8 cellular contexts compared by ENCODE assay signal in the genomic region with DNA sequence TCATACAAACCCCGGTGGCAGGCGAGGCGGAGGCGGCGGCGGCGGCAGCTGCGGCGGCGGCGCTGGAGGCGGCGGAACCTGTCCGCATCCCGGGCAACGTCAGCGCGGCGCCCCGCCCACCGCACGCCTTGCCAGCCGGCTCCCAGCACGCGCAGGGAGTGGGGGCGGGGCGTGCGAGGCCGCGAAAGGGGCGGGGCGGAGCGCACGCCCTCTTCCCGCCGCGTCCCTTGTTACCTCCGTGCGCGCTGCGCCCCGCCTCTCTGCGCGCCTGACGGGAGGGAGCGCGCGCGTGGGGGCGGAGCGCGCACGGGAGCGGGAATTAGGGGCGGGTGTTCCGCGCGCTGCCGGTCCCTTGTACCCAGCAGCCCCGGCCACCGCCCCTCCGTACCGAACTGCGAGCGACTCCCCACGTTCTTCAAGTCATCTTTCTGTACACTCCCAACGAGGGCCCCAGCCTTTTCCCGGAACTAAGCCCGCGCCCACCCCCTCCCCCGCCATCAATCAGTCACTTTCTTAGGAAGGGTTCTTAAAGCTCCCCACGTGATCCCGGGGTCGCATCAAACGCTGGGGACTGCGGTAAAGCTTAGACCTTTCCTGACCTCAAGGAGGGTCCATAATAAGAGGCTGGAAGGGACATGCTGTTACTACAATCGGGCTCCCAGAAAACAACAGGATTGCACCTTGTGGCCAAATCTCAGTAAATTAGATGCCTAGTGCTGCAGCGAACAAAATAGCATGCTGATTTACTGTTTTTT. TPM values are rescaled to one million over a fixed set of nuclear protein-coding genes. Genes with fewer than 3 reads are reported as not detected.
DNase-seq lines count a peak whose midpoint lies in the region; TF ChIP-seq lines count a peak whose summit lies in the region.

A gene with protein sequence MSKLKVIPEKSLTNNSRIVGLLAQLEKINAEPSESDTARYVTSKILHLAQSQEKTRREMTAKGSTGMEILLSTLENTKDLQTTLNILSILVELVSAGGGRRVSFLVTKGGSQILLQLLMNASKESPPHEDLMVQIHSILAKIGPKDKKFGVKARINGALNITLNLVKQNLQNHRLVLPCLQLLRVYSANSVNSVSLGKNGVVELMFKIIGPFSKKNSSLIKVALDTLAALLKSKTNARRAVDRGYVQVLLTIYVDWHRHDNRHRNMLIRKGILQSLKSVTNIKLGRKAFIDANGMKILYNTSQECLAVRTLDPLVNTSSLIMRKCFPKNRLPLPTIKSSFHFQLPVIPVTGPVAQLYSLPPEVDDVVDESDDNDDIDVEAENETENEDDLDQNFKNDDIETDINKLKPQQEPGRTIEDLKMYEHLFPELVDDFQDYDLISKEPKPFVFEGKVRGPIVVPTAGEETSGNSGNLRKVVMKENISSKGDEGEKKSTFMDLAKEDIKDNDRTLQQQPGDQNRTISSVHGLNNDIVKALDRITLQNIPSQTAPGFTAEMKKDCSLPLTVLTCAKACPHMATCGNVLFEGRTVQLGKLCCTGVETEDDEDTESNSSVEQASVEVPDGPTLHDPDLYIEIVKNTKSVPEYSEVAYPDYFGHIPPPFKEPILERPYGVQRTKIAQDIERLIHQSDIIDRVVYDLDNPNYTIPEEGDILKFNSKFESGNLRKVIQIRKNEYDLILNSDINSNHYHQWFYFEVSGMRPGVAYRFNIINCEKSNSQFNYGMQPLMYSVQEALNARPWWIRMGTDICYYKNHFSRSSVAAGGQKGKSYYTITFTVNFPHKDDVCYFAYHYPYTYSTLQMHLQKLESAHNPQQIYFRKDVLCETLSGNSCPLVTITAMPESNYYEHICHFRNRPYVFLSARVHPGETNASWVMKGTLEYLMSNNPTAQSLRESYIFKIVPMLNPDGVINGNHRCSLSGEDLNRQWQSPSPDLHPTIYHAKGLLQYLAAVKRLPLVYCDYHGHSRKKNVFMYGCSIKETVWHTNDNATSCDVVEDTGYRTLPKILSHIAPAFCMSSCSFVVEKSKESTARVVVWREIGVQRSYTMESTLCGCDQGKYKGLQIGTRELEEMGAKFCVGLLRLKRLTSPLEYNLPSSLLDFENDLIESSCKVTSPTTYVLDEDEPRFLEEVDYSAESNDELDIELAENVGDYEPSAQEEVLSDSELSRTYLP (minus strand): TSS at position 80 of the 755 bp plus-strand sequence. CDS start 29,421 bp downstream, outside the sequence.

- H3K27me3 ChIP-seq in suprapubic skin, result no peaks in the 10 kb centered on the region

- H3K27ac Mint-ChIP-seq in activated naive CD4-positive, alpha-beta T cell treated with anti-CD3 and anti-CD28 coated beads, Interleukin-2, amount 10 ng/mL, durations not matched to agents 7 days and 5 days, result peak within 1 kb of the TSS; percentile 95

- peak within 1 kb of the TSS; percentile 79 for H3K27ac ChIP-seq in SK-N-MC
- H3K27ac ChIP-seq in suprapubic skin, result peak within 1 kb of the TSS; percentile 88

- TF ChIP-seq POLR2A in suprapubic skin (IDR thresholded peaks at IDR 0.05), result no peak

- DNase-seq in GM04503 (ENCODE audit: low read depth), result peak; percentile 32
- peak; percentile 48 for DNase-seq in HFF-Myc (ENCODE audit: extremely low read depth, low read depth)
- DNase-seq in NAMALWA (ENCODE audit: low spot score), result peak; percentile 96
- DNase-seq in SK-N-MC (ENCODE audit: low read depth, low spot score), result peak; percentile 22
- DNase-seq in activated naive CD4-positive, alpha-beta T cell treated with anti-CD3 and anti-CD28 coated beads, Interleukin-2, amount 10 ng/mL, durations not matched to agents 7 days and 5 days, result peak; percentile 97
- peak; percentile 94 for DNase-seq in germinal center (ENCODE audit: low spot score)
- peak; percentile 84 for DNase-seq in occipital lobe (lab: John Stamatoyannopoulos, UW)
- peak; percentile 93 to 94 for DNase-seq in suprapubic skin (ENCODE audit: low spot score in 2 of 2)

- H3K4me3 ChIP-seq in HFF-Myc (replicated peaks; ENCODE audit: low read depth, low read length) (peak within 1 kb of the TSS; percentile 83), SK-N-MC (peak within 1 kb of the TSS; percentile 80), suprapubic skin (peak within 1 kb of the TSS; percentile 96)

- WGBS in suprapubic skin, result under 1% methylated on average over 35 of the region's 78 CpGs

- TF ChIP-seq EP300 in suprapubic skin (IDR thresholded peaks at IDR 0.05), result no peak

- no peak for TF ChIP-seq CTCF in HFF-Myc (IDR thresholded peaks at IDR 0.05; ENCODE audit: low read depth, low read length, missing control alignments)
- TF ChIP-seq CTCF in suprapubic skin (IDR thresholded peaks at IDR 0.05), result no peak

- peaks cover 5% of the 10 kb centered on the region for H3K36me3 Mint-ChIP-seq in activated naive CD4-positive, alpha-beta T cell treated with anti-CD3 and anti-CD28 coated beads, Interleukin-2, amount 10 ng/mL, durations not matched to agents 7 days and 5 days

- no peaks in the 10 kb centered on the region for H3K36me3 ChIP-seq in SK-N-MC (ENCODE audit: insufficient read depth, low read length)
- no peaks in the 10 kb centered on the region for H3K36me3 ChIP-seq in suprapubic skin

- CTCF ChIA-PET in activated naive CD4-positive, alpha-beta T cell treated with anti-CD3 and anti-CD28 coated beads, Interleukin-2, amount 10 ng/mL, durations not matched to agents 7 days and 5 days (lab: Charles Lee), result no interaction called here

- peaks cover 20% of the 10 kb centered on the region for H3K4me1 ChIP-seq in suprapubic skin

- peak within 1 kb of the TSS; percentile 66 for H3K9ac ChIP-seq in SK-N-MC (ENCODE audit: insufficient read length)

- H3K9me3 ChIP-seq in SK-N-MC (ENCODE audit: low read depth, low read length), result no peaks in the 10 kb centered on the region
- no peaks in the 10 kb centered on the region for H3K9me3 ChIP-seq in suprapubic skin

- no peaks in the 10 kb centered on the region for H3K9me3 Mint-ChIP-seq in activated naive CD4-positive, alpha-beta T cell treated with anti-CD3 and anti-CD28 coated beads, Interleukin-2, amount 10 ng/mL, durations not matched to agents 7 days and 5 days

- H3K4me1 Mint-ChIP-seq in activated naive CD4-positive, alpha-beta T cell treated with anti-CD3 and anti-CD28 coated beads, Interleukin-2, amount 10 ng/mL, durations not matched to agents 7 days and 5 days, result peaks cover 47% of the 10 kb centered on the region

- peaks cover 19% of the 10 kb centered on the region for H3K27me3 Mint-ChIP-seq in activated naive CD4-positive, alpha-beta T cell treated with anti-CD3 and anti-CD28 coated beads, Interleukin-2, amount 10 ng/mL, durations not matched to agents 7 days and 5 days

- peak within 1 kb of the TSS; percentile 85 for H3K4me3 Mint-ChIP-seq in activated naive CD4-positive, alpha-beta T cell treated with anti-CD3 and anti-CD28 coated beads, Interleukin-2, amount 10 ng/mL, durations not matched to agents 7 days and 5 days

RNA-seq across cellular contexts. Expression of the gene that starts here (rescaled TPM):
- total RNA-seq in occipital lobe (473 TPM), suprapubic skin (10 to 100 TPM; 12.0 to 19.4 (median 15.7) TPM)

Comparison
In these comparisons a context has a peak if more than half of its experiments do, and no peak if none do; other contexts are left out.
1. Peak in every context shown above with its lines: DNase-seq, H3K4me3 ChIP-seq and H3K27ac ChIP-seq.
2. RNA of the gene that starts here (total RNA-seq): 473 TPM in occipital lobe (single experiment); 12.0 to 19.4 TPM in suprapubic skin; every median in the first group is over 10 times any median in the second.
3. DNase-seq: peak in every context shown above with its lines; median percentile 97 in activated naive CD4-positive, alpha-beta T cell treated with anti-CD3 and anti-CD28 coated beads, Interleukin-2, amount 10 ng/mL, durations not matched to agents 7 days and 5 days; 96 in NAMALWA; 94 in germinal center; 94 in suprapubic skin; 84 in occipital lobe; 48 in HFF-Myc; 32 in GM04503; 22 in SK-N-MC.